ENCODE assay signal across 23 cellular contexts in genomic region chr16:78903237-78903636, GRCh38.
"Had no signal": no experiment of that assay in that cellular context is flagged by ENCODE, and none has a peak within 500 bp of the region (broad histone marks: within the 10 kb centered on the region; RNA-seq: fewer than 3 reads in every experiment).

No MANE protein-coding gene starts in this region.

- H3K4me3 Mint-ChIP-seq: dendritic cell treated with granulocyte-macrophage colony-stimulating factor and Interleukin-4, amounts not matched to agents 40 ng/mL and 50 ng/mL, for 4 days; endodermal cell; memory B cell; natural killer cell; stimulated activated memory B cell treated with anti-CD40 and anti-IgM and Interleukin-4, amounts not matched to agents 10 μg/mL and 1 μg/mL and 100 μg/mL, for 72 hours; type B pancreatic cell had no signal

- H3K36me3 Mint-ChIP-seq: natural killer cell, type B pancreatic cell had no signal

- DNase-seq: effector CD8-positive, alpha-beta T cell; endodermal cell; foreskin fibroblast; gastrocnemius medialis; head of caudate nucleus; natural killer cell; occipital lobe; ovary; posterior cingulate gyrus; psoas muscle; right cardiac atrium; sigmoid colon; spleen; stimulated activated CD4-positive, alpha-beta T cell treated with anti-CD3 and anti-CD28 coated beads, Interleukin-4, amount 100 ng/mL, for 4 hours; stimulated activated naive CD8-positive, alpha-beta T cell treated with anti-CD3 and anti-CD28 coated beads, Interleukin-15, Interleukin-2, amounts not matched to agents 100 U/mL and 50 U/mL, for 24 hours; substantia nigra; testis; tibial artery had no signal

- H3K27me3 Mint-ChIP-seq: memory B cell, type B pancreatic cell had no signal

- H3K27ac Mint-ChIP-seq: dendritic cell treated with granulocyte-macrophage colony-stimulating factor and Interleukin-4, amounts not matched to agents 40 ng/mL and 50 ng/mL, for 4 days; endodermal cell; memory B cell; natural killer cell; stimulated activated memory B cell treated with anti-CD40 and anti-IgM and Interleukin-4, amounts not matched to agents 10 μg/mL and 1 μg/mL and 100 μg/mL, for 72 hours; type B pancreatic cell had no signal

- H3K4me1 Mint-ChIP-seq: memory B cell; stimulated activated memory B cell treated with anti-CD40 and anti-IgM and Interleukin-4, amounts not matched to agents 10 μg/mL and 1 μg/mL and 100 μg/mL, for 72 hours had no signal

- ATAC-seq: esophagus mucosa; natural killer cell; right cardiac atrium; stimulated activated memory B cell treated with anti-CD40 and anti-IgM and Interleukin-4, amounts not matched to agents 10 μg/mL and 1 μg/mL and 100 μg/mL, for 72 hours; stimulated activated naive CD8-positive, alpha-beta T cell treated with anti-CD3 and anti-CD28 coated beads, Interleukin-15, Interleukin-2, amounts not matched to agents 100 U/mL and 50 U/mL, for 24 hours had no signal

- H3K9me3 Mint-ChIP-seq: memory B cell; natural killer cell; stimulated activated memory B cell treated with anti-CD40 and anti-IgM and Interleukin-4, amounts not matched to agents 10 μg/mL and 1 μg/mL and 100 μg/mL, for 72 hours had no signal
